ENCODE assay signal across 11 cellular contexts in genomic region chr11:132047167-132047566, GRCh38.
A peak's percentile ranks its signal among the peaks of the same experiment; 100 is the strongest.
DNase-seq lines count a peak whose midpoint lies in the region; ATAC-seq and TF ChIP-seq lines count a peak whose summit lies in the region.
"Had no signal": no experiment of that assay in that cellular context is flagged by ENCODE, and none has a peak within 500 bp of the region (broad histone marks: within the 10 kb centered on the region; RNA-seq: fewer than 3 reads in every experiment).

No MANE protein-coding gene starts in this region.

- H3K9ac ChIP-seq in adipocyte (ENCODE audit: low read length), result no peak overlapping the region
- H3K9ac ChIP-seq: BLaER1 had no signal

- no peaks in the 10 kb centered on the region for H3K36me3 ChIP-seq in adipocyte (ENCODE audit: control insufficient read depth, insufficient read depth, low read length, severe bottlenecking)
- no peaks in the 10 kb centered on the region for H3K36me3 ChIP-seq in MG63
- H3K36me3 ChIP-seq: BLaER1 had no signal

- H3K4me3 ChIP-seq in adipocyte (ENCODE audit: low read length) (no peak overlapping the region), MG63 (no peak overlapping the region)
- H3K4me3 ChIP-seq: A549, BLaER1 had no signal

- H3K4me1 ChIP-seq in adipocyte (ENCODE audit: control insufficient read depth, insufficient read depth, low read length), result no peaks in the 10 kb centered on the region
- H3K4me1 ChIP-seq: A549, BLaER1, Caco-2 had no signal

- H3K27ac Mint-ChIP-seq in osteocyte (ENCODE audit: unreplicated experiment), result peak overlapping the region; percentile 91
- H3K27ac Mint-ChIP-seq: CD8-positive, alpha-beta memory T cell had no signal

- H3K27me3 ChIP-seq in adipocyte (replicated peaks; ENCODE audit: control insufficient read depth, insufficient read depth, low read length) (no peaks in the 10 kb centered on the region), MG63 (no peaks in the 10 kb centered on the region)
- H3K27me3 ChIP-seq: BLaER1 had no signal

- DNase-seq in adipocyte (ENCODE audit: low read depth) (peak; percentile 40), fibroblast of peridontal ligament (ENCODE audit: extremely low read depth) (peak; percentile 47), osteocyte (ENCODE audit: extremely low spot score, unreplicated experiment) (no peak), MG63 (no peak), AML-193 (lab: John Stamatoyannopoulos, UW) (no peak)
- DNase-seq: Caco-2; CD8-positive, alpha-beta memory T cell; GF-D8 had no signal

- no peaks in the 10 kb centered on the region for H3K36me3 Mint-ChIP-seq in osteocyte (ENCODE audit: unreplicated experiment)
- H3K36me3 Mint-ChIP-seq: CD8-positive, alpha-beta memory T cell had no signal

- peaks cover 59% of the 10 kb centered on the region for H3K4me1 Mint-ChIP-seq in osteocyte (ENCODE audit: unreplicated experiment)
- H3K4me1 Mint-ChIP-seq: CD8-positive, alpha-beta memory T cell had no signal

- H3K27me3 Mint-ChIP-seq in osteocyte (ENCODE audit: unreplicated experiment), result no peaks in the 10 kb centered on the region

- no peak overlapping the region for H3K4me3 Mint-ChIP-seq in osteocyte (ENCODE audit: unreplicated experiment)
- H3K4me3 Mint-ChIP-seq: CD8-positive, alpha-beta memory T cell had no signal

- TF ChIP-seq CTCF in osteocyte (IDR thresholded peaks at IDR 0.05), result no peak

- no peak for ATAC-seq in GM18858 (IDR thresholded peaks at IDR 0.05; ENCODE audit: unreplicated experiment)
- ATAC-seq: A549 had no signal

- no peaks in the 10 kb centered on the region for H3K9me3 Mint-ChIP-seq in osteocyte (ENCODE audit: unreplicated experiment)

- H3K9me3 ChIP-seq in adipocyte (ENCODE audit: control insufficient read depth, low read length), result no peaks in the 10 kb centered on the region
- H3K9me3 ChIP-seq in MG63, result no peaks in the 10 kb centered on the region
- H3K9me3 ChIP-seq: A549, BLaER1, Caco-2 had no signal

Comparison
In these comparisons a context has a peak if more than half of its experiments do, and no peak if none do; other contexts are left out.
1. DNase-seq: peak in adipocyte (single experiment) and fibroblast of peridontal ligament (single experiment); none in osteocyte (single experiment), MG63 (single experiment) and AML-193 (0 of 2).